Comparison of ENCODE assay signal across 11 cellular contexts in the genomic region with DNA sequence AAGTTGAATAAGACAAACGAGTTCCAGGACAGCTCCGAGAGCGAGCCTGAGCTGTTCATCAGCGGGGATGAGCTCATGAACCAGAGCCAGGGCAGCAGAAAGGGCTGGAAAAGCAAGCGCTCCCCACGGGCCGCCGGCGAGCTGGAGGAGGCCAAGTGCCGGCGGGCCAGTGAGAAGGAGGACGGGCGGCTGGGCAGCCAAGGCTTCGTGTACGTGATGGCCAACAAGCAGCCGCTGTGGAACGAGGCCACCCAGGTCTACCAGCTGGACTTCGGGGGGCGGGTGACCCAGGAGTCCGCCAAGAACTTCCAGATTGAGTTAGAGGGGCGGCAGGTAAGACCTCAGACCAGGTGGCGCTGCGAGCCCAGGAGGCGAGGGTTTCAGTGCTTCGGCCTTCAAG.
"Had no signal": no experiment of that assay in that cellular context is flagged by ENCODE, and none has a peak within 500 bp of the region (broad histone marks: within the 10 kb centered on the region; RNA-seq: fewer than 3 reads in every experiment).

No MANE protein-coding gene starts in this region.

- H3K36me3 ChIP-seq: neutrophil had no signal

- H3K4me3 ChIP-seq: heart left ventricle, right atrium auricular region, upper lobe of left lung, vagina had no signal

- H3K27me3 ChIP-seq: heart left ventricle, neutrophil, right atrium auricular region, upper lobe of left lung, vagina had no signal

- H3K27me3 Mint-ChIP-seq: naive thymus-derived CD4-positive, alpha-beta T cell had no signal

- H3K27ac Mint-ChIP-seq: naive thymus-derived CD4-positive, alpha-beta T cell had no signal

- ATAC-seq: heart left ventricle; naive thymus-derived CD4-positive, alpha-beta T cell had no signal

- DNase-seq: dermis blood vessel endothelial cell; heart left ventricle; hippocampal formation; kidney glomerular epithelial cell; naive thymus-derived CD4-positive, alpha-beta T cell; small intestine; stimulated activated CD4-positive, alpha-beta T cell treated with anti-CD3 and anti-CD28 coated beads, Interleukin-12 subunit alpha, Interleukin-12 subunit beta, amount 100 ng/mL, for 4 hours had no signal

- H3K4me1 Mint-ChIP-seq: naive thymus-derived CD4-positive, alpha-beta T cell had no signal

- H3K9me3 ChIP-seq: heart left ventricle, neutrophil, right atrium auricular region, upper lobe of left lung, vagina had no signal

- H3K27ac ChIP-seq: heart left ventricle, neutrophil, right atrium auricular region, upper lobe of left lung, vagina had no signal

- H3K4me3 Mint-ChIP-seq: naive thymus-derived CD4-positive, alpha-beta T cell had no signal

- H3K4me1 ChIP-seq: heart left ventricle, right atrium auricular region, upper lobe of left lung had no signal
